8 cellular contexts compared by ENCODE assay signal in the genomic region with DNA sequence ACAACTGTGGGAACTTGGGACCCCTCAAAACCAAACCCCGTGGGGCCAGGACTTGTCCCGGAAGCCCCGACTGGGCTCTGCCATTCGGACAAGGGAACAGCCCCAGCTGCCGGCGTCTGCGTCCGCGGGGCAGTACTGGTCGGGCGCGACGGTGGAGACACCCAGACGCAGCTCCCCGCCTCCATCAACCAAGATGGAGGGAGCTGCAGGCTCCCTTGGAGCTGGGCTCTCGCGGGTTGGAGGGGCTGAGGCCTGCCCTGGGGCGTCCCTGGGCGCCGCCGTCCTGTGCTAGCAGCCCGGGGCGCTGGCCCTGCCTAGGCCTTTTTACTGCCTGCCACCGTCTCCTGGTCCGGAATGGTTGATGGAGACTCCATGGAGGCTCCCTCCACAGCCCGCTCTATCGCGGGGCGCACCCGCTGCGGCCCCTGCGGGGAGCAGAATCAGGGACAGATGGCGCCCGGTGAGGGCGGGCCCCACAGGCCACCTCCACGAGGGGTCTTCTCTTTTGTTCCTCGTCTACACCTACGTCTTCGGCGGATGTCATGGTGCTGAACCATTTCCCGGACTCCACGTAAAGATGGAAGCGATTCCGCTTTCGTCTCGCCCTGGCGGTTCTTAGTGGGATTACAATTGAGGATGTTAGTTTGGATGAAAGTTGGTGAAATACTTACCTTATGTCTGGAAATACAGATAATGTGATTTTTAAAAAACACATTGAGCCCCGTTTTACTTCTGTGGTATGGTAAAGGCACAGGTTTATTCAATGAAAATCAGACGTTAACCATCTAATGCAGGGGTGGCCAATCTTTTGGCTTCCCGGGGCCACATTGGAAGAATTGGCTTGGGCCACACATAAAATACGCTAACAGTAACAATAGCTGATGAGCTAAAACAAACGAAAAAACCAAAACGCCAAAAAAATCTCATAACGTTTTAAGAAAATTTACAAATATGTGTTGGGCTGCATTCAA. TPM values are rescaled to one million over a fixed set of nuclear protein-coding genes. Genes with fewer than 3 reads are reported as not detected.
DNase-seq lines count a peak whose midpoint lies in the region; TF ChIP-seq lines count a peak whose summit lies in the region.

No MANE protein-coding gene starts in this region.

- H3K4me1 Mint-ChIP-seq in progenitor cell of endocrine pancreas (ENCODE audit: low read depth) = peaks cover 20% of the 10 kb centered on the region

- no peaks in the 10 kb centered on the region for H3K27me3 Mint-ChIP-seq in progenitor cell of endocrine pancreas

- no peaks in the 10 kb centered on the region for H3K36me3 Mint-ChIP-seq in progenitor cell of endocrine pancreas (ENCODE audit: insufficient read depth)

- peak overlapping the region; percentile 92 for H3K4me3 Mint-ChIP-seq in progenitor cell of endocrine pancreas (ENCODE audit: low read depth)

- peak; percentile 56 for DNase-seq in GF-D8 (lab: John Stamatoyannopoulos, UW)
- peak; percentile 67 for DNase-seq in GOT3 (lab: John Stamatoyannopoulos, UW)
- peak; percentile 50 for DNase-seq in MG63
- DNase-seq in SKM-1 treated with dmso at 0.1 percent for 144 hours (lab: John Stamatoyannopoulos, UW; ENCODE audit: unreplicated experiment) = peak; percentile 21
- DNase-seq in left ventricle myocardium inferior = peak; percentile 45
- peak; percentile 51 for DNase-seq in progenitor cell of endocrine pancreas (ENCODE audit: low spot score, unreplicated experiment)
- peak; percentile 79 for DNase-seq in ureter (ENCODE audit: low spot score)

- intact Hi-C loops in left ventricle myocardium inferior (cut with micrococcal nuclease) = loop anchor here (10.0 kb wide), 1 partner anchor 100 kb away; no protein-coding TSS in a partner anchor

- H3K4me3 ChIP-seq in MG63 (peak overlapping the region; percentile 80), left ventricle myocardium inferior (peak overlapping the region; percentile 85)

- WGBS in adipose tissue, 3 donors = 6 to 9% (median 7%) methylated on average over 50 to 54 of the region's 54 CpGs

- peaks cover 4% of the 10 kb centered on the region for H3K36me3 ChIP-seq in MG63
- no peaks in the 10 kb centered on the region for H3K36me3 ChIP-seq in left ventricle myocardium inferior

- H3K4me1 ChIP-seq in left ventricle myocardium inferior = peaks cover 44% of the 10 kb centered on the region

- H3K9me3 ChIP-seq in MG63 = no peaks in the 10 kb centered on the region
- H3K9me3 ChIP-seq in left ventricle myocardium inferior (replicated peaks) = no peaks in the 10 kb centered on the region

- H3K27me3 ChIP-seq in MG63 (no peaks in the 10 kb centered on the region), left ventricle myocardium inferior (ENCODE audit: low read depth) (no peaks in the 10 kb centered on the region)

- TF ChIP-seq CTCF in left ventricle myocardium inferior (IDR thresholded peaks at IDR 0.05; ENCODE audit: borderline replicate concordance) (peak; percentile 76), progenitor cell of endocrine pancreas (IDR thresholded peaks at IDR 0.05; ENCODE audit: unreplicated experiment) (peak; percentile 71)

- H3K27ac ChIP-seq in adipose tissue (ENCODE audit: low read depth, low read length) = peak overlapping the region; percentile 99
- peak overlapping the region; percentile 98 for H3K27ac ChIP-seq in left ventricle myocardium inferior (replicated peaks)

- no peaks in the 10 kb centered on the region for H3K9me3 Mint-ChIP-seq in progenitor cell of endocrine pancreas (ENCODE audit: low read depth)

- peak overlapping the region; percentile 99 for H3K27ac Mint-ChIP-seq in progenitor cell of endocrine pancreas

RNA-seq across cellular contexts. Expression of a gene that starts 1.2 kb away (rescaled TPM):
- 11.0 and 22.4 TPM in 2 replicates for total RNA-seq in MG63 (2014; rRNA removed; shearing (Covaris generic); ENCODE audit: low replicate concordance)
- 1 to 10 TPM; 4.2 to 7.6 (median 6.6) TPM for polyA plus RNA-seq in adipose tissue
- 7.5 TPM for total RNA-seq in left ventricle myocardium inferior
- total RNA-seq in progenitor cell of endocrine pancreas = 21.5 and 22.5 TPM in 2 replicates
- 20.8 TPM for total RNA-seq in ureter

Comparison
In these comparisons a context has a peak if more than half of its experiments do, and no peak if none do; other contexts are left out.
1. Peak in every context shown above with its lines: DNase-seq, H3K4me3 ChIP-seq and H3K27ac ChIP-seq.
2. DNase-seq: peak in every context shown above with its lines; median percentile 79 in ureter; 67 in GOT3; 56 in GF-D8; 51 in progenitor cell of endocrine pancreas; 50 in MG63; 45 in left ventricle myocardium inferior; 21 in SKM-1 treated with dmso at 0.1 percent for 144 hours.